Comparison of ENCODE assay signal across 1 cellular context in the genomic region with DNA sequence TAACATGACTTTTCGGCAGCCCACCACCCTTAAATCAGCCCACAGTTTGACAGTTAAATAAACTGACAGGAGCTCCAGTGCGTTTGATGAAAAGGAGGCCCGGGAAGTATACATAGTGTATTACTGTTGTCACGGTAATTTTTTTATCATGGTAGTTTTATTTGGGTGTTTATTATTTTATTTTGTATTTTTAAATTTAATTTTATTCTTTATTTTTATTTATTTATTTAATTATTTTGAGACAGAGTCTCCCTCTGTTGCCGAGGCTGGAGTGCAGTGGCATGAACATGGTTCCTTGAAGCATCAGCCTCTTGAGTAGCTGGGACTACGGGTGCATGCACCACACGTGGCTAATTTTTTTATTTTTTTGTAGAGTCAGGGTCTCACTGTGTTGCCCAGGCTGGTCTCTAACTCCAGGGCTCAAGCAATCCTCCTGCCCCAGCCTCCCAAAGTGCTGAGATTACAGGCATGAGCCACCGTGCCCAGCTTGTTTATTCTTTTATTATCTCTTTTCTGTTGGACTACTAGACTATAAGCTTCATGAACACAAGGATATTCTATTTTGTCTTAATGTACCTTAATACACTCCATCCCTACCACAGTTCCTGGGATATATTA.
TF ChIP-seq lines count a peak whose summit lies in the region.

No MANE protein-coding gene starts in this region.

TF ChIP-seq in IMR-90, 13 proteins besides CTCF, POLR2A, EP300 and RAD21:
- TF ChIP-seq CEBPB (IDR thresholded peaks at IDR 0.05; ENCODE audit: low read depth, low read length) (no peak), FOS (IDR thresholded peaks at IDR 0.05; ENCODE audit: low read depth, low read length) (no peak)
- TF ChIP-seq, protein P1, sequence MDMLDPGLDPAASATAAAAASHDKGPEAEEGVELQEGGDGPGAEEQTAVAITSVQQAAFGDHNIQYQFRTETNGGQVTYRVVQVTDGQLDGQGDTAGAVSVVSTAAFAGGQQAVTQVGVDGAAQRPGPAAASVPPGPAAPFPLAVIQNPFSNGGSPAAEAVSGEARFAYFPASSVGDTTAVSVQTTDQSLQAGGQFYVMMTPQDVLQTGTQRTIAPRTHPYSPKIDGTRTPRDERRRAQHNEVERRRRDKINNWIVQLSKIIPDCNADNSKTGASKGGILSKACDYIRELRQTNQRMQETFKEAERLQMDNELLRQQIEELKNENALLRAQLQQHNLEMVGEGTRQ (IDR thresholded peaks at IDR 0.05; ENCODE audit: low read depth, low read length) = no peak
